In genomic region chr5:176573564-176574296, GRCh38 we compare ENCODE assay signal across 8 cellular contexts. TPM values are rescaled to one million over a fixed set of nuclear protein-coding genes. Genes with fewer than 3 reads are reported as not detected.
DNase-seq lines count a peak whose midpoint lies in the region; ATAC-seq and TF ChIP-seq lines count a peak whose summit lies in the region.

No MANE protein-coding gene starts in this region.

- H3K9me3 Mint-ChIP-seq in natural killer cell, result no peaks in the 10 kb centered on the region
- H3K9me3 Mint-ChIP-seq in stimulated activated memory B cell treated with anti-CD40 and anti-IgM and Interleukin-4, amounts not matched to agents 10 μg/mL and 1 μg/mL and 100 μg/mL, for 72 hours, result no peaks in the 10 kb centered on the region

- peaks cover 0 to 12% of the 10 kb centered on the region in 2 donors for H3K4me1 Mint-ChIP-seq in natural killer cell
- peaks cover 23% of the 10 kb centered on the region for H3K4me1 Mint-ChIP-seq in stimulated activated memory B cell treated with anti-CD40 and anti-IgM and Interleukin-4, amounts not matched to agents 10 μg/mL and 1 μg/mL and 100 μg/mL, for 72 hours

- no peak overlapping the region for H3K4me3 ChIP-seq in epithelial cell of proximal tubule (ENCODE audit: low read depth, low read length)

- no peaks in the 10 kb centered on the region for H3K36me3 Mint-ChIP-seq in natural killer cell
- no peaks in the 10 kb centered on the region for H3K36me3 Mint-ChIP-seq in stimulated activated memory B cell treated with anti-CD40 and anti-IgM and Interleukin-4, amounts not matched to agents 10 μg/mL and 1 μg/mL and 100 μg/mL, for 72 hours

- peak; percentile 43 for DNase-seq in Caki2 (ENCODE audit: low read depth)
- peak; percentile 72 for DNase-seq in NCI-H69 (lab: John Stamatoyannopoulos, UW)
- peak; percentile 84 for DNase-seq in activated CD8-positive, alpha-beta memory T cell treated with anti-CD3 and anti-CD28 coated beads, Interleukin-2, amount 50 U/mL, for 4 hours
- no peak for DNase-seq in epithelial cell of proximal tubule (ENCODE audit: low read depth)
- peak; percentile 74 for DNase-seq in natural killer cell

- TF ChIP-seq CTCF in epithelial cell of proximal tubule (conservative IDR thresholded peaks at IDR 0.05; ENCODE audit: low read depth, low read length) (peak; percentile 88), natural killer cell (IDR thresholded peaks at IDR 0.05) (peak; percentile 88)

- H3K4me3 Mint-ChIP-seq in natural killer cell, result no peak overlapping the region
- H3K4me3 Mint-ChIP-seq in stimulated activated memory B cell treated with anti-CD40 and anti-IgM and Interleukin-4, amounts not matched to agents 10 μg/mL and 1 μg/mL and 100 μg/mL, for 72 hours, result no peak overlapping the region

- H3K27ac Mint-ChIP-seq in natural killer cell, result no peak overlapping the region
- no peak overlapping the region for H3K27ac Mint-ChIP-seq in stimulated activated memory B cell treated with anti-CD40 and anti-IgM and Interleukin-4, amounts not matched to agents 10 μg/mL and 1 μg/mL and 100 μg/mL, for 72 hours

- peak; percentile 62 for ATAC-seq in GM21717 (IDR thresholded peaks at IDR 0.05; ENCODE audit: unreplicated experiment)
- ATAC-seq in natural killer cell, result peak; percentile 78 to 93 (median 92)
- peak; percentile 73 for ATAC-seq in stimulated activated memory B cell treated with anti-CD40 and anti-IgM and Interleukin-4, amounts not matched to agents 10 μg/mL and 1 μg/mL and 100 μg/mL, for 72 hours
- ATAC-seq in HG02763 (IDR thresholded peaks at IDR 0.05; ENCODE audit: unreplicated experiment), result no peak

- H3K27me3 Mint-ChIP-seq in natural killer cell (ENCODE audit: low read depth in 2 of 2), result peaks cover 0 to 10% of the 10 kb centered on the region in 2 donors
- peaks cover 34% of the 10 kb centered on the region for H3K27me3 Mint-ChIP-seq in stimulated activated memory B cell treated with anti-CD40 and anti-IgM and Interleukin-4, amounts not matched to agents 10 μg/mL and 1 μg/mL and 100 μg/mL, for 72 hours

- in situ Hi-C loops in Caki2 (cut with HindIII; ENCODE audit: low pct_unique_long_range_greater_than_20kb, low sequenced_read_pairs), result no loop called here

- intact Hi-C loops in natural killer cell (cut with micrococcal nuclease), result loop anchor here (2.0 to 10.0 kb wide), 2 partner anchors 385 to 849 kb away; no protein-coding TSS in a partner anchor

RNA-seq across cellular contexts. Expression of gene CDHR2, which starts 24.6 kb away (rescaled TPM):
- total RNA-seq in Caki2 (2014; rRNA removed; shearing (Covaris generic); ENCODE audit: low replicate concordance), result 0.23 and 1.2 TPM in 2 replicates
- total RNA-seq in epithelial cell of proximal tubule (not detected in 2 replicates), natural killer cell (1 to 10 TPM in 2 of 3 donors, under 1 TPM in 1; 0.75 to 2.2 (median 1.8) TPM)

RNA-seq across cellular contexts. Expression of gene GPRIN1, which starts 36.2 kb away (rescaled TPM):
- total RNA-seq in Caki2 (2014; rRNA removed; shearing (Covaris generic); ENCODE audit: low replicate concordance), result 30.1 and 36.8 TPM in 2 replicates
- total RNA-seq in epithelial cell of proximal tubule, result 34.0 and 40.2 TPM in 2 replicates
- total RNA-seq in natural killer cell, result 1 to 10 TPM in 2 of 3 donors, under 1 TPM in 1; 0.92 to 1.5 (median 1.3) TPM

RNA-seq across cellular contexts. Expression of gene RNF44, which starts 36.5 kb away (rescaled TPM):
- 2.0 and 18.7 TPM in 2 replicates for total RNA-seq in Caki2 (2014; rRNA removed; shearing (Covaris generic); ENCODE audit: low replicate concordance)
- total RNA-seq in epithelial cell of proximal tubule, result 10.9 and 17.1 TPM in 2 replicates
- 100 to 1,000 TPM; 297 to 394 (median 359) TPM for total RNA-seq in natural killer cell

RNA-seq across cellular contexts. Expression of gene SNCB, which starts 56.6 kb away (rescaled TPM):
- not detected in 2 replicates for total RNA-seq in Caki2 (2014; rRNA removed; shearing (Covaris generic); ENCODE audit: low replicate concordance)
- total RNA-seq in epithelial cell of proximal tubule, result 0.17 TPM in 1 of 2 replicates, not detected in the other
- not detected for total RNA-seq in natural killer cell

RNA-seq across cellular contexts. Expression of gene EIF4E1B, which starts 56.7 kb away (rescaled TPM):
- total RNA-seq in Caki2 (2014; rRNA removed; shearing (Covaris generic); ENCODE audit: low replicate concordance), result not detected in 2 replicates
- total RNA-seq in epithelial cell of proximal tubule, result not detected in 2 replicates
- not detected for total RNA-seq in natural killer cell

Comparison
In these comparisons a context has a peak if more than half of its experiments do, and no peak if none do; other contexts are left out.
1. RNA of gene GPRIN1, which starts 36.2 kb away (total RNA-seq): 30.1 to 36.8 TPM in Caki2 and 34.0 to 40.2 TPM in epithelial cell of proximal tubule; 0.92 to 1.5 TPM in natural killer cell; every median in the first group is over 10 times any median in the second.
2. RNA of gene RNF44, which starts 36.5 kb away (total RNA-seq): 297 to 394 TPM in natural killer cell; 2.0 to 18.7 TPM in Caki2 and 10.9 to 17.1 TPM in epithelial cell of proximal tubule; every median in the first group is over 10 times any median in the second.